In the genomic region with DNA sequence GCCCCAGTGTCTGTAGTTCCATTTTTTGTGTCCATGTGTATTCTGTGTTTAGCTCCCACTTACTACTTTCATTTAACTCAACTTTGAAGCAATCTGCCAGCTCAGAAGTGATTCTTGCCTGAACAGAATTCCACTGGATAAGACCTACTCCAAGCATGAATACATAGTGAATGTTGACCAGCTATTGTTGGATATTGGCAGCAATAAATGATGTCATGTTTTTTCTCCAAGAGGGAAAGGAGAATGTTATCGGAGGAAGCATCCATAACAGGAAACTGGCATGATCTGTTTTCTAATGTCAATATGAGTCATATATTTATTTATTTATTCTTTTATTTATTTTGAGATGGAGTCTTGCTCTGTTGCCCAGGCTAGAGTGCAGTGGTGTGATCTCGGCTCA, we compare ENCODE assay signal across 26 cellular contexts.
"Had no signal": no experiment of that assay in that cellular context is flagged by ENCODE, and none has a peak within 500 bp of the region (broad histone marks: within the 10 kb centered on the region; RNA-seq: fewer than 3 reads in every experiment).

No MANE protein-coding gene starts in this region.

- H3K9me3 ChIP-seq: colonic mucosa, gastrocnemius medialis had no signal

- H3K4me3 ChIP-seq: colonic mucosa, dorsolateral prefrontal cortex, esophagus squamous epithelium, gastrocnemius medialis, heart right ventricle, left lung, lower lobe of right lung, mucosa of descending colon had no signal

- H3K36me3 ChIP-seq: colonic mucosa, esophagus squamous epithelium, gastrocnemius medialis, heart right ventricle, left lung, lower lobe of right lung had no signal

- H3K4me1 ChIP-seq: colonic mucosa, esophagus squamous epithelium, gastrocnemius medialis, left lung had no signal

- H3K27me3 ChIP-seq: colonic mucosa, dorsolateral prefrontal cortex, esophagus squamous epithelium, gastrocnemius medialis, heart right ventricle, left lung had no signal

- DNase-seq: colonic mucosa; cortex of kidney; dorsolateral prefrontal cortex; effector CD4-positive, alpha-beta T cell; effector memory CD4-positive, alpha-beta T cell; erythroblast; esophagus squamous epithelium; foreskin fibroblast; foreskin melanocyte; gastrocnemius medialis; glutamatergic neuron; head of caudate nucleus; heart right ventricle; hippocampal formation; left cardiac atrium; left lung; left ventricle myocardium superior; lower lobe of right lung; mesenchymal stem cell; mucosa of descending colon; naive B cell; naive thymus-derived CD8-positive, alpha-beta T cell had no signal

- ATAC-seq: esophagus mucosa; gastrocnemius medialis; heart right ventricle; left cardiac atrium; left lung; left ventricle myocardium superior; lower lobe of right lung; mucosa of descending colon; naive thymus-derived CD8-positive, alpha-beta T cell had no signal

- FAIRE-seq: islet of Langerhans, keratinocyte had no signal

- H3K27ac ChIP-seq: colonic mucosa, dorsolateral prefrontal cortex, epithelial cell of prostate, esophagus squamous epithelium, gastrocnemius medialis, heart right ventricle, left lung, lower lobe of right lung had no signal
